19 cellular contexts compared by ENCODE assay signal in the genomic region with DNA sequence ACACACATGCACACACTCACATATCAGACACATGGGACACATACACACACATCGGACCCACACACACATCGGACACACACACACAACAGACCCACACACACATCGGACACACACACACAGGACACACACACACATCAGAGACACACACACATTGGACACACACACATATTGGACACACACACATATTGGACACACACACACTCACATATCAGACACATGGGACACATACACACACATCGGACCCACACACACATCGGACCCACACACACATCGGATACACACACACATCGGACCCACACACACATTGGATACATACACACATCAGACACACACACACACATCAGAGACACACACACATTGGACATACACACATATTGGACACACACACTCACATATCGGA. TPM values are rescaled to one million over a fixed set of nuclear protein-coding genes. Genes with fewer than 3 reads are reported as not detected.
"Had no signal": no experiment of that assay in that cellular context is flagged by ENCODE, and none has a peak within 500 bp of the region (broad histone marks: within the 10 kb centered on the region; RNA-seq: fewer than 3 reads in every experiment).

No MANE protein-coding gene starts in this region.

- DNase-seq: effector memory CD8-positive, alpha-beta T cell; gastrocnemius medialis; heart right ventricle; mammary epithelial cell; sigmoid colon; stimulated activated CD4-positive, alpha-beta T cell treated with anti-CD3 and anti-CD28 coated beads, Interleukin-2, amount 100 ng/mL, for 24 hours; stimulated activated CD4-positive, alpha-beta T cell treated with anti-CD3 and anti-CD28 coated beads, Interleukin-4, amount 100 ng/mL, for 4 hours; stimulated activated naive B cell treated with anti-CD40 and anti-IgM and Interleukin-4, amounts not matched to agents 10 μg/mL and 1 μg/mL and 100 μg/mL, for 72 hours; stimulated activated naive CD8-positive, alpha-beta T cell treated with anti-CD3 and anti-CD28 coated beads, Interleukin-15, amount 100 ng/mL, for 72 hours; testis had no signal

- H3K36me3 ChIP-seq: esophagus muscularis mucosa, gastrocnemius medialis, heart right ventricle, sigmoid colon, tibial nerve had no signal

- H3K36me3 Mint-ChIP-seq: mesothelial cell of epicardium; natural killer cell treated with Interleukin-12 subunit alpha and Interleukin-12 subunit beta and Interleukin-15 and Interleukin-18, amount 100 ng/mL, for 72 hours; stimulated activated naive B cell treated with anti-CD40 and anti-IgM and Interleukin-4, amounts not matched to agents 10 μg/mL and 1 μg/mL and 100 μg/mL, for 72 hours had no signal

- H3K4me1 ChIP-seq: gastrocnemius medialis, psoas muscle, sigmoid colon, testis had no signal

- H3K9me3 ChIP-seq: esophagus muscularis mucosa, gastrocnemius medialis, heart right ventricle, psoas muscle, sigmoid colon, testis, tibial nerve had no signal

- H3K4me1 Mint-ChIP-seq: stimulated activated naive CD8-positive, alpha-beta T cell treated with anti-CD3 and anti-CD28 coated beads, Interleukin-15, amount 100 ng/mL, for 72 hours had no signal

- H3K27ac ChIP-seq: epithelial cell of prostate, esophagus muscularis mucosa, gastrocnemius medialis, heart right ventricle, psoas muscle, sigmoid colon, skin epidermis, testis, tibial nerve had no signal

- ATAC-seq: effector memory CD8-positive, alpha-beta T cell; gastrocnemius medialis; heart right ventricle; natural killer cell treated with Interleukin-12 subunit alpha and Interleukin-12 subunit beta and Interleukin-15 and Interleukin-18, amount 100 ng/mL, for 72 hours; psoas muscle; stimulated activated naive CD8-positive, alpha-beta T cell treated with anti-CD3 and anti-CD28 coated beads, Interleukin-15, amount 100 ng/mL, for 72 hours had no signal

- H3K27me3 ChIP-seq: testis had no signal

- H3K9me3 Mint-ChIP-seq: effector memory CD8-positive, alpha-beta T cell; mesothelial cell of epicardium; natural killer cell treated with Interleukin-12 subunit alpha and Interleukin-12 subunit beta and Interleukin-15 and Interleukin-18, amount 100 ng/mL, for 72 hours; stimulated activated naive B cell treated with anti-CD40 and anti-IgM and Interleukin-4, amounts not matched to agents 10 μg/mL and 1 μg/mL and 100 μg/mL, for 72 hours; stimulated activated naive CD8-positive, alpha-beta T cell treated with anti-CD3 and anti-CD28 coated beads, Interleukin-15, amount 100 ng/mL, for 72 hours had no signal

- H3K4me3 Mint-ChIP-seq: effector memory CD8-positive, alpha-beta T cell; mesothelial cell of epicardium; natural killer cell treated with Interleukin-12 subunit alpha and Interleukin-12 subunit beta and Interleukin-15 and Interleukin-18, amount 100 ng/mL, for 72 hours; stimulated activated naive B cell treated with anti-CD40 and anti-IgM and Interleukin-4, amounts not matched to agents 10 μg/mL and 1 μg/mL and 100 μg/mL, for 72 hours; stimulated activated naive CD8-positive, alpha-beta T cell treated with anti-CD3 and anti-CD28 coated beads, Interleukin-15, amount 100 ng/mL, for 72 hours had no signal

- H3K27ac Mint-ChIP-seq: effector memory CD8-positive, alpha-beta T cell; mesothelial cell of epicardium; natural killer cell treated with Interleukin-12 subunit alpha and Interleukin-12 subunit beta and Interleukin-15 and Interleukin-18, amount 100 ng/mL, for 72 hours; stimulated activated naive B cell treated with anti-CD40 and anti-IgM and Interleukin-4, amounts not matched to agents 10 μg/mL and 1 μg/mL and 100 μg/mL, for 72 hours; stimulated activated naive CD8-positive, alpha-beta T cell treated with anti-CD3 and anti-CD28 coated beads, Interleukin-15, amount 100 ng/mL, for 72 hours had no signal

- H3K4me3 ChIP-seq: esophagus muscularis mucosa, gastrocnemius medialis, heart right ventricle, psoas muscle, sigmoid colon, skin epidermis, testis, tibial nerve had no signal

RNA-seq across cellular contexts. Expression of a gene that starts 12.8 kb away (rescaled TPM):
- total RNA-seq: mammary epithelial cell; natural killer cell treated with Interleukin-12 subunit alpha and Interleukin-12 subunit beta and Interleukin-15 and Interleukin-18, amount 100 ng/mL, for 72 hours had no signal

RNA-seq across cellular contexts. Expression of a gene that starts 57.2 kb away (rescaled TPM):
- total RNA-seq: gastrocnemius medialis; left lobe of liver; natural killer cell treated with Interleukin-12 subunit alpha and Interleukin-12 subunit beta and Interleukin-15 and Interleukin-18, amount 100 ng/mL, for 72 hours; psoas muscle; tibial nerve; ureter had no signal
